ENCODE assay signal across 36 cellular contexts in genomic region chr12:9101018-9101687, GRCh38. TPM values are rescaled to one million over a fixed set of nuclear protein-coding genes. Genes with fewer than 3 reads are reported as not detected.
DNase-seq lines count a peak whose midpoint lies in the region; ATAC-seq, FAIRE-seq and TF ChIP-seq lines count a peak whose summit lies in the region.
"Had no signal": no experiment of that assay in that cellular context is flagged by ENCODE, and none has a peak within 500 bp of the region (broad histone marks: within the 10 kb centered on the region; RNA-seq: fewer than 3 reads in every experiment).

No MANE protein-coding gene starts in this region.

- BruUV-seq in HepG2 (replicated peaks; lab: Mats Ljungman, UMichigan) = no TSS peak
- no TSS peak for BruUV-seq in Caco-2 (replicated peaks; lab: Mats Ljungman, UMichigan)

- no peak overlapping the region for H3K4me3 Mint-ChIP-seq in activated T-cell treated with anti-CD3 and anti-CD28 coated beads, Interleukin-2, amount 50 U/mL, for 4 hours
- no peak overlapping the region for H3K4me3 Mint-ChIP-seq in Caco-2 (ENCODE audit: unreplicated experiment)
- H3K4me3 Mint-ChIP-seq: B cell; CD14-positive monocyte; CD4-positive, alpha-beta memory T cell; CD4-positive, alpha-beta T cell; CD4-positive, CD25-positive, alpha-beta regulatory T cell; CD8-positive, alpha-beta memory T cell; CD8-positive, alpha-beta T cell had no signal

- H3K79me2 ChIP-seq in HepG2 (ENCODE audit: insufficient read depth, low read length) = no peaks in the 10 kb centered on the region

- FAIRE-seq in GM12891 (lab: Jason Lieb, UNC) = peak; percentile 13
- no peak for FAIRE-seq in HepG2 (lab: Jason Lieb, UNC)
- FAIRE-seq: A204.1, A549, D721Med had no signal

- H3K27ac ChIP-seq in HepG2 (ENCODE audit: extremely low read length, insufficient read depth, low read length) = no peak overlapping the region
- no peak overlapping the region for H3K27ac ChIP-seq in aorta (ENCODE audit: low read depth in 1 of 2, low read length in 2 of 2)
- H3K27ac ChIP-seq: 22Rv1; A549; BLaER1; BLaER1 treated with 17β-estradiol and CSF1 and Interleukin-3, amounts not matched to agents 10 nM and 100 nM; C4-2B had no signal

- no peaks in the 10 kb centered on the region for H3K9me3 ChIP-seq in HepG2 (ENCODE audit: low read length)
- no peaks in the 10 kb centered on the region for H3K9me3 ChIP-seq in aorta (ENCODE audit: control insufficient read depth, low read length)
- H3K9me3 ChIP-seq in Caco-2 = no peaks in the 10 kb centered on the region
- H3K9me3 ChIP-seq: A549; BE2C; BLaER1; BLaER1 treated with 17β-estradiol and CSF1 and Interleukin-3, amounts not matched to agents 10 nM and 100 nM had no signal

- peaks cover 34% of the 10 kb centered on the region for H4K20me1 ChIP-seq in HepG2 (ENCODE audit: insufficient read depth, low read length)
- H4K20me1 ChIP-seq: BLaER1; BLaER1 treated with 17β-estradiol and CSF1 and Interleukin-3, amounts not matched to agents 10 nM and 100 nM had no signal

- no peaks in the 10 kb centered on the region for H3K27me3 Mint-ChIP-seq in activated T-cell treated with anti-CD3 and anti-CD28 coated beads, Interleukin-2, amount 50 U/mL, for 4 hours (ENCODE audit: low read depth)
- no peaks in the 10 kb centered on the region for H3K27me3 Mint-ChIP-seq in Caco-2 (ENCODE audit: insufficient read depth, unreplicated experiment)
- H3K27me3 Mint-ChIP-seq: B cell; CD4-positive, alpha-beta memory T cell; CD4-positive, alpha-beta T cell; CD8-positive, alpha-beta memory T cell had no signal

- CTCF ChIA-PET in HepG2 (lab: Yijun Ruan, JAX; ENCODE audit: low intra/inter-chr PET ratio, low total read pairs) (no interaction called here), Caco-2 (lab: Charles Lee) (no interaction called here)

- TF ChIP-seq POLR2A in GM12891 (IDR thresholded peaks at IDR 0.05; ENCODE audit: low read depth, low read length) (no peak), HepG2 (IDR thresholded peaks at IDR 0.05; ENCODE audit: insufficient read depth in 1 of 2, low read depth in 2 of 2, low read length in 2 of 2) (peak; percentile 26 to 53; a peak in 2 of 4 replicates)

- DNase-seq in GM12891 (ENCODE audit: insufficient read length, low spot score) (no peak), HepG2 (ENCODE audit: low spot score) (no peak), aorta (no peak), Caco-2 (no peak)
- no peak for DNase-seq in activated T-cell treated with anti-CD3 and anti-CD28 coated beads, Interleukin-2, amount 50 U/mL, for 4 hours
- DNase-seq in stimulated activated CD4-positive, alpha-beta T cell treated with anti-CD3 and anti-CD28 coated beads, Interleukin-2, amount 100 ng/mL, for 24 hours = no peak
- DNase-seq: 8988T; ACHN; AML-193; BE2C; C1 segment of cervical spinal cord; Calu3; CD4-positive, alpha-beta memory T cell; CD4-positive, alpha-beta T cell; CD4-positive, CD25-positive, alpha-beta regulatory T cell; CD8-positive, alpha-beta memory T cell; CD8-positive, alpha-beta T cell; COR-L47; DMS 273 treated with DMSO at 0.1 percent for 48 hours; DMS153; DMS53; DMS79; DMS79 treated with DMSO at 0.1 percent for 48 hours; DND-41; EL had no signal

- H3K36me3 ChIP-seq in HepG2 (replicated peaks in 1 of 2; ENCODE audit: control insufficient read depth in 1 of 2, insufficient read depth in 2 of 2, low read length in 2 of 2) (peaks cover 15 to 75% of the 10 kb centered on the region in 2 experiments), aorta (ENCODE audit: control insufficient read depth in 1 of 2, insufficient read depth in 2 of 2, low read length in 1 of 2) (peaks cover 11 to 17% of the 10 kb centered on the region in 2 donors), Caco-2 (ENCODE audit: control insufficient read depth, insufficient read depth, low read length) (no peaks in the 10 kb centered on the region)
- H3K36me3 ChIP-seq: BE2C, BLaER1 had no signal

- POLR2A ChIA-PET in HepG2 (lab: Yijun Ruan, JAX) (interaction anchor here (0.7 to 3.0 kb wide), 8 partner anchors 12 to 37 kb away, joined by 3 to 14 read pairs (median 6); partner anchors contain the start of gene A2M), Caco-2 (lab: Charles Lee) (no interaction called here)

- intact Hi-C loops in HepG2 (cut with micrococcal nuclease; ENCODE audit: unreplicated experiment) = no loop called here
- intact Hi-C loops in aorta (cut with DNase I) = no loop called here
- intact Hi-C loops in Caco-2 (cut with micrococcal nuclease; ENCODE audit: unreplicated experiment) = no loop called here

- H3K4me2 ChIP-seq in HepG2 (ENCODE audit: low read depth, low read length) = no peak overlapping the region
- H3K4me2 ChIP-seq: A549; BLaER1; BLaER1 treated with 17β-estradiol and CSF1 and Interleukin-3, amounts not matched to agents 10 nM and 100 nM had no signal

- peaks cover 4% of the 10 kb centered on the region for H3K36me3 Mint-ChIP-seq in activated T-cell treated with anti-CD3 and anti-CD28 coated beads, Interleukin-2, amount 50 U/mL, for 4 hours (ENCODE audit: insufficient read depth)
- no peaks in the 10 kb centered on the region for H3K36me3 Mint-ChIP-seq in Caco-2 (ENCODE audit: insufficient read depth, unreplicated experiment)
- H3K36me3 Mint-ChIP-seq: CD14-positive monocyte; CD4-positive, CD25-positive, alpha-beta regulatory T cell had no signal

- peak; percentile 37 for ATAC-seq in HepG2
- peak; percentile 50 for ATAC-seq in aorta (ENCODE audit: low FRiP score)
- no peak for ATAC-seq in activated T-cell treated with anti-CD3 and anti-CD28 coated beads, Interleukin-2, amount 50 U/mL, for 4 hours
- ATAC-seq: A549; CD8-positive, alpha-beta T cell had no signal

- no peak overlapping the region for H3K4me3 ChIP-seq in HepG2 (replicated peaks in 1 of 3; ENCODE audit: insufficient read depth in 1 of 3, low read depth in 2 of 3, low read length in 3 of 3)
- H3K4me3 ChIP-seq in aorta (ENCODE audit: low read length in 2 of 2) = no peak overlapping the region
- H3K4me3 ChIP-seq in Caco-2 (ENCODE audit: low read depth, low read length) = no peak overlapping the region
- H3K4me3 ChIP-seq: A549; BLaER1; BLaER1 treated with 17β-estradiol and CSF1 and Interleukin-3, amounts not matched to agents 10 nM and 100 nM had no signal

- H3K9ac ChIP-seq in HepG2 (ENCODE audit: insufficient read depth, low read depth, low read length) = no peak overlapping the region
- H3K9ac ChIP-seq: BLaER1; BLaER1 treated with 17β-estradiol and CSF1 and Interleukin-3, amounts not matched to agents 10 nM and 100 nM had no signal

- no peaks in the 10 kb centered on the region for H3K27me3 ChIP-seq in HepG2 (ENCODE audit: control insufficient read depth in 1 of 2, insufficient read depth in 2 of 2, low read length in 2 of 2)
- no peaks in the 10 kb centered on the region for H3K27me3 ChIP-seq in aorta (ENCODE audit: control insufficient read depth in 1 of 2, insufficient read depth in 2 of 2, low read length in 1 of 2)
- H3K27me3 ChIP-seq in Caco-2 (replicated peaks; ENCODE audit: control insufficient read depth, insufficient read depth, low read length) = no peaks in the 10 kb centered on the region
- H3K27me3 ChIP-seq: BE2C; BLaER1; BLaER1 treated with 17β-estradiol and CSF1 and Interleukin-3, amounts not matched to agents 10 nM and 100 nM had no signal

- in situ Hi-C loops in HepG2 (cut with HindIII; ENCODE audit: extremely low pct_ligation_motif_present, low pct_unique_long_range_greater_than_20kb) = no loop called here

- TF ChIP-seq RAD21 in HepG2 (CRISPR knock-in tag; IDR thresholded peaks at IDR 0.05) = no peak

- H3K4me1 Mint-ChIP-seq in activated T-cell treated with anti-CD3 and anti-CD28 coated beads, Interleukin-2, amount 50 U/mL, for 4 hours (ENCODE audit: low read depth) = peaks cover 10% of the 10 kb centered on the region
- no peaks in the 10 kb centered on the region for H3K4me1 Mint-ChIP-seq in Caco-2 (ENCODE audit: low read depth, unreplicated experiment)
- H3K4me1 Mint-ChIP-seq: B cell had no signal

- no peak overlapping the region for H2AFZ ChIP-seq in HepG2 (ENCODE audit: low read length)

- no peak for TF ChIP-seq EP300 in HepG2 (IDR thresholded peaks at IDR 0.05; ENCODE audit: low read depth in 2 of 2, low read length in 2 of 2)
- TF ChIP-seq EP300 in HepG2 (CRISPR knock-in tag; IDR thresholded peaks at IDR 0.05; ENCODE audit: borderline replicate concordance) = no peak

- TF ChIP-seq CTCF in HepG2 (CRISPR knock-in tag; IDR thresholded peaks at IDR 0.05) (no peak), Caco-2 (IDR thresholded peaks at IDR 0.05; ENCODE audit: insufficient read depth in 1 of 2, low read depth in 1 of 2, low read length in 1 of 2, severe bottlenecking in 1 of 2, unreplicated experiment in 1 of 2) (no peak)

- H3K9me3 Mint-ChIP-seq in activated T-cell treated with anti-CD3 and anti-CD28 coated beads, Interleukin-2, amount 50 U/mL, for 4 hours = no peaks in the 10 kb centered on the region
- H3K9me3 Mint-ChIP-seq in Caco-2 (ENCODE audit: unreplicated experiment) = no peaks in the 10 kb centered on the region
- H3K9me3 Mint-ChIP-seq: CD14-positive monocyte; CD4-positive, alpha-beta memory T cell; CD4-positive, alpha-beta T cell; CD4-positive, CD25-positive, alpha-beta regulatory T cell; CD8-positive, alpha-beta memory T cell; CD8-positive, alpha-beta T cell had no signal

- H3K4me1 ChIP-seq in HepG2 (ENCODE audit: insufficient read depth, low read length) (peaks cover 19% of the 10 kb centered on the region; the same call in 1 of the 2 replicates), aorta (ENCODE audit: control insufficient read depth in 1 of 2, insufficient read depth in 2 of 2, low read length in 2 of 2) (no peaks in the 10 kb centered on the region), Caco-2 (no peaks in the 10 kb centered on the region)
- H3K4me1 ChIP-seq: A549, BE2C, BLaER1 had no signal

- H3K27ac Mint-ChIP-seq in Caco-2 (ENCODE audit: unreplicated experiment) = no peak overlapping the region
- H3K27ac Mint-ChIP-seq: B cell; CD4-positive, alpha-beta T cell; CD4-positive, CD25-positive, alpha-beta regulatory T cell; CD8-positive, alpha-beta memory T cell; CD8-positive, alpha-beta T cell had no signal

- 80% methylated on average over 8 of the region's 8 CpGs for WGBS in HepG2 (ENCODE audit: low lambda C conversion rate)
- 78 to 79% methylated on average over 8 of the region's 8 CpGs for WGBS in aorta, 2 donors

RNA-seq across cellular contexts. Expression of gene A2M, which starts 14.6 kb away (rescaled TPM):
- 0.36 TPM for polyA plus RNA-seq in GM12891 (2012; ENCODE audit: low read depth, missing spikeins)
- total RNA-seq in HepG2 (2016; rRNA removed; fragmentation: Illumina TruSeq; extraction: Trizol) = 1,675 and 2,807 TPM in 2 replicates
- 234 and 270 TPM in 2 replicates for total RNA-seq in HepG2 (2016; cell fraction: cytosol; rRNA removed; fragmentation: Illumina TruSeq; extraction: Trizol; ENCODE audit: low read depth)
- 1,476 and 2,691 TPM in 2 replicates for total RNA-seq in HepG2 (2016; cell fraction: insoluble cytoplasmic fraction; rRNA removed; fragmentation: Illumina TruSeq; extraction: Trizol)
- 813 and 957 TPM in 2 replicates for total RNA-seq in HepG2 (2016; cell fraction: membrane; rRNA removed; fragmentation: Illumina TruSeq; extraction: Trizol)
- 2,507 and 2,973 TPM in 2 replicates for total RNA-seq in HepG2 (2016; cell fraction: nucleus; rRNA removed; fragmentation: Illumina TruSeq; extraction: Trizol)
- 6,551 and 8,760 TPM in 2 replicates for polyA plus RNA-seq in HepG2 (2011; rRNA removed)
- polyA plus RNA-seq in HepG2 (2011; cell fraction: cytosol; rRNA removed) = 4,485 and 9,624 TPM in 2 replicates
- polyA plus RNA-seq in HepG2 (2011; cell fraction: nucleus; rRNA removed) = 2,489 and 3,325 TPM in 2 replicates
- 4,336 and 6,335 TPM in 2 replicates for polyA plus RNA-seq in HepG2 (2012)
- polyA plus RNA-seq in HepG2 (2016; cell fraction: cytosol; fragmentation: Illumina TruSeq; extraction: Trizol; ENCODE audit: low read depth) = 214 and 262 TPM in 2 replicates
- polyA plus RNA-seq in HepG2 (2016; cell fraction: insoluble cytoplasmic fraction; fragmentation: Illumina TruSeq; extraction: Trizol; ENCODE audit: low read depth) = 1,149 and 1,250 TPM in 2 replicates
- polyA plus RNA-seq in HepG2 (2016; cell fraction: membrane; fragmentation: Illumina TruSeq; extraction: Trizol; ENCODE audit: low read depth) = 465 and 618 TPM in 2 replicates
- polyA plus RNA-seq in HepG2 (2016; cell fraction: nucleus; fragmentation: Illumina TruSeq; extraction: Trizol; ENCODE audit: insufficient read depth, low read depth) = 2,564 and 2,683 TPM in 2 replicates
- 3.9 and 4,519 TPM in 2 replicates for polyA minus RNA-seq in HepG2 (2011; rRNA and poly(A)+ RNA removed; ENCODE audit: low replicate concordance)
- polyA minus RNA-seq in HepG2 (2011; cell fraction: cytosol; rRNA and poly(A)+ RNA removed) = 3,071 and 7,219 TPM in 2 replicates
- polyA minus RNA-seq in HepG2 (2011; cell fraction: nucleus; rRNA and poly(A)+ RNA removed) = 2,321 and 4,395 TPM in 2 replicates
- total RNA-seq in aorta = 1,000 to 10,000 TPM; 2,139 to 2,389 TPM
- polyA plus RNA-seq in aorta = 1,000 to 10,000 TPM in 1 of 2 donors, 100 to 1,000 TPM in 1; 268 to 1,278 TPM
- total RNA-seq in activated T-cell treated with anti-CD3 and anti-CD28 coated beads, Interleukin-2, amount 50 U/mL, for 4 hours = 1 to 10 TPM; 2.1 to 3.2 (median 2.3) TPM
- 0.60 and 1.00 TPM in 2 replicates for total RNA-seq in Caco-2 (2022)
- total RNA-seq: A172; B cell; Calu3; CD4-positive, alpha-beta T cell; CD4-positive, CD25-positive, alpha-beta regulatory T cell; CD8-positive, alpha-beta T cell; Daoy had no signal
- polyA plus RNA-seq: A549; CD4-positive, CD25-positive, alpha-beta regulatory T cell had no signal

Comparison
In these comparisons a context has a peak if more than half of its experiments do, and no peak if none do; other contexts are left out.
1. ATAC-seq: peak in HepG2 (single experiment) and aorta (single experiment); none in activated T-cell treated with anti-CD3 and anti-CD28 coated beads, Interleukin-2, amount 50 U/mL, for 4 hours (0 of 2).
2. RNA of gene A2M, which starts 14.6 kb away (total RNA-seq): 234 to 2,973 TPM in HepG2 and 2,139 to 2,389 TPM in aorta; 2.1 to 3.2 TPM in activated T-cell treated with anti-CD3 and anti-CD28 coated beads, Interleukin-2, amount 50 U/mL, for 4 hours and 0.60 to 1.00 TPM in Caco-2; every median in the first group is over 10 times any median in the second.